Comparison of ENCODE assay signal across 1 cellular context in genomic region chr18:48834421-48835011, GRCh38.
A peak's percentile ranks its signal among the peaks of the same experiment; 100 is the strongest.
TF ChIP-seq lines count a peak whose summit lies in the region.

No MANE protein-coding gene starts in this region.

TF ChIP-seq in SK-N-SH, 30 proteins besides CTCF, POLR2A, EP300 and RAD21 (continued from another document):
- TF ChIP-seq REST (IDR thresholded peaks at IDR 0.05; ENCODE audit: low read depth, low read length) = peak; percentile 58
- TF ChIP-seq FOSL2 (IDR thresholded peaks at IDR 0.05; ENCODE audit: borderline replicate concordance, low read depth) = peak; percentile 91; the same call in 1 of the 2 replicates
- TF ChIP-seq GABPA (IDR thresholded peaks at IDR 0.05; ENCODE audit: low read depth) = peak; percentile 62
- TF ChIP-seq JUND (IDR thresholded peaks at IDR 0.05) = peak; percentile 93
- no peak for TF ChIP-seq IRF3 (IDR thresholded peaks at IDR 0.05; ENCODE audit: low read depth, low read length)
- no peak; the same call in 1 of the 2 replicates for TF ChIP-seq MXI1 (IDR thresholded peaks at IDR 0.05; ENCODE audit: low read depth, low read length)
- no peak for TF ChIP-seq SMC3 (IDR thresholded peaks at IDR 0.05; ENCODE audit: low read depth, low read length)
- 0 out of 2 replicates have a peak, but pooled peaks have one; percentile 2 for TF ChIP-seq RCOR1 (IDR thresholded peaks at IDR 0.05; ENCODE audit: low read length)
- TF ChIP-seq USF2 (IDR thresholded peaks at IDR 0.05; ENCODE audit: borderline replicate concordance, low read depth, low read length) = no peak
- TF ChIP-seq TEAD4 (IDR thresholded peaks at IDR 0.05; ENCODE audit: borderline replicate concordance, insufficient read depth) = peak; percentile 52; the same call in 1 of the 2 replicates
- no peak for TF ChIP-seq NRF1 (IDR thresholded peaks at IDR 0.05; ENCODE audit: low read depth, low read length)
- TF ChIP-seq FOXM1 (IDR thresholded peaks at IDR 0.05; ENCODE audit: low read depth) = peak; percentile 57; the same call in 1 of the 2 replicates
- TF ChIP-seq PBX3 (IDR thresholded peaks at IDR 0.05) = peak; percentile 81
- TF ChIP-seq RXRA (IDR thresholded peaks at IDR 0.05; ENCODE audit: borderline replicate concordance, low read depth) = no peak; the same call in 1 of the 2 replicates
- no peak for TF ChIP-seq FOXJ3 (CRISPR knock-in tag; IDR thresholded peaks at IDR 0.05)
- peak; percentile 80 for TF ChIP-seq TCF12 (IDR thresholded peaks at IDR 0.05)
- TF ChIP-seq TAF1 (IDR thresholded peaks at IDR 0.05; ENCODE audit: borderline replicate concordance, low read depth, low read length) = peak; percentile 88
- TF ChIP-seq EZH2phosphoT487 (IDR thresholded peaks at IDR 0.05; ENCODE audit: borderline replicate concordance, low read depth) = no peak
- no peak; the same call in 1 of the 2 replicates for TF ChIP-seq USF1 (IDR thresholded peaks at IDR 0.05; ENCODE audit: borderline replicate concordance, low read depth)
- TF ChIP-seq GATA2 (CRISPR knock-in tag; IDR thresholded peaks at IDR 0.05) = no peak
